14 cellular contexts compared by ENCODE assay signal in genomic region chr5:41432481-41433253, GRCh38.
A peak's percentile ranks its signal among the peaks of the same experiment; 100 is the strongest.
DNase-seq lines count a peak whose midpoint lies in the region; ATAC-seq and TF ChIP-seq lines count a peak whose summit lies in the region.
"Had no signal": no experiment of that assay in that cellular context is flagged by ENCODE, and none has a peak within 500 bp of the region (broad histone marks: within the 10 kb centered on the region; RNA-seq: fewer than 3 reads in every experiment).

No MANE protein-coding gene starts in this region.

- H3K9me3 ChIP-seq in body of pancreas (no peaks in the 10 kb centered on the region), trophoblast cell (ENCODE audit: insufficient read depth, low read depth, low read length) (no peaks in the 10 kb centered on the region)
- H3K9me3 ChIP-seq: Caco-2 had no signal

- no peaks in the 10 kb centered on the region for H3K79me1 ChIP-seq in trophoblast cell (ENCODE audit: low read length)

- H2AFZ ChIP-seq in trophoblast cell (ENCODE audit: insufficient read depth, low read length, poor library complexity): no peak overlapping the region
- H2AFZ ChIP-seq: GM23248 had no signal

- H3K4me1 ChIP-seq in body of pancreas (peaks cover 48% of the 10 kb centered on the region), trophoblast cell (ENCODE audit: control insufficient read depth in 1 of 2, insufficient read depth in 2 of 2, low read length in 2 of 2) (no peaks in the 10 kb centered on the region)
- H3K4me1 ChIP-seq: Caco-2 had no signal

- no peak overlapping the region for H3K18ac ChIP-seq in trophoblast cell (ENCODE audit: low read length)

- no peak overlapping the region for H2BK120ac ChIP-seq in trophoblast cell (ENCODE audit: insufficient read depth, low read length, poor library complexity)

- no peak overlapping the region for H2BK5ac ChIP-seq in trophoblast cell (ENCODE audit: low read depth, low read length, poor library complexity)

- no peak overlapping the region for H3K4ac ChIP-seq in trophoblast cell (ENCODE audit: low read depth, low read length)

- H3K36me3 ChIP-seq in body of pancreas (replicated peaks in 1 of 2; ENCODE audit: insufficient read depth in 1 of 2, low read depth in 2 of 2) (no peaks in the 10 kb centered on the region), trophoblast cell (ENCODE audit: control insufficient read depth in 1 of 2, insufficient read depth in 2 of 2, low read length in 2 of 2) (no peaks in the 10 kb centered on the region)

- H3K14ac ChIP-seq in trophoblast cell (ENCODE audit: low read length): no peak overlapping the region

- no peak overlapping the region for H4K8ac ChIP-seq in trophoblast cell (ENCODE audit: low read depth, low read length)

- H3K27ac ChIP-seq in 22Rv1 (peak overlapping the region; percentile 59), body of pancreas (peak overlapping the region; percentile 75 to 86 (median 83)), trophoblast cell (ENCODE audit: low read depth, low read length) (no peak overlapping the region)
- H3K27ac ChIP-seq: GM23248, HL-60 had no signal

- no peak overlapping the region for H2AK5ac ChIP-seq in trophoblast cell (ENCODE audit: low read length)

- H3K4me3 ChIP-seq in body of pancreas (no peak overlapping the region), trophoblast cell (ENCODE audit: low read depth, low read length) (no peak overlapping the region)
- H3K4me3 ChIP-seq: GM23248, K562 had no signal

- H3K9ac ChIP-seq in trophoblast cell (ENCODE audit: low read length): peak overlapping the region; percentile 21
- H3K9ac ChIP-seq: GM23248 had no signal

- intact Hi-C loops in body of pancreas (cut with DNase I): no loop called here

- TF ChIP-seq CTCF in 22Rv1 (IDR thresholded peaks at IDR 0.05) (no peak), body of pancreas (IDR thresholded peaks at IDR 0.05) (peak in 4 of 7 experiments; percentile 21 to 37 (median 30))

- H3K27me3 ChIP-seq in body of pancreas (no peaks in the 10 kb centered on the region), trophoblast cell (ENCODE audit: insufficient read depth, low read length) (no peaks in the 10 kb centered on the region)

- H4K12ac ChIP-seq in trophoblast cell (ENCODE audit: low read depth, low read length): no peak overlapping the region

- no peaks in the 10 kb centered on the region for H3K79me2 ChIP-seq in trophoblast cell (ENCODE audit: control insufficient read depth, insufficient read depth, low read length, poor library complexity)

- DNase-seq in DMS53 (lab: John Stamatoyannopoulos, UW): peak; percentile 56
- DNase-seq in body of pancreas: peak; percentile 83 to 93 (median 86)
- no peak for DNase-seq in trophoblast cell
- no peak for DNase-seq in DMS153 treated with DMSO at 0.1 percent for 48 hours (lab: John Stamatoyannopoulos, UW; ENCODE audit: unreplicated experiment)
- DNase-seq in DMS79 treated with DMSO at 0.1 percent for 48 hours (lab: John Stamatoyannopoulos, UW): no peak
- no peak for DNase-seq in DMS114 treated with DMSO at 0.1 percent for 48 hours (lab: John Stamatoyannopoulos, UW; ENCODE audit: unreplicated experiment)
- DNase-seq: Caco-2; CD8-positive, alpha-beta memory T cell; DND-41; GDM1 had no signal

- TF ChIP-seq POLR2A in body of pancreas (IDR thresholded peaks at IDR 0.05): peak in 2 of 3 donors; percentile 42 to 45

- H3K23ac ChIP-seq in trophoblast cell (ENCODE audit: low read length): no peak overlapping the region

- ATAC-seq in body of pancreas: peak; percentile 96
- ATAC-seq: K562 had no signal

- H3K4me2 ChIP-seq in trophoblast cell (ENCODE audit: low read length): no peak overlapping the region

- H4K91ac ChIP-seq in trophoblast cell (ENCODE audit: low read depth, low read length): no peak overlapping the region

- no peak overlapping the region for H2BK12ac ChIP-seq in trophoblast cell (ENCODE audit: low read length)

- WGBS in body of pancreas, 2 donors: 20% methylated on average over 5 of the region's 5 CpGs
- no CpG with 5 or more reads among the region's 5 CpGs for WGBS in trophoblast cell (ENCODE audit: extremely low coverage, insufficient coverage, insufficient read length)

Comparison
In these comparisons a context has a peak if more than half of its experiments do, and no peak if none do; other contexts are left out.
1. DNase-seq: peak in DMS53 (single experiment) and body of pancreas (4 of 4); none in trophoblast cell (0 of 2), DMS153 treated with DMSO at 0.1 percent for 48 hours (single experiment), DMS79 treated with DMSO at 0.1 percent for 48 hours (single experiment) and DMS114 treated with DMSO at 0.1 percent for 48 hours (single experiment).